21 cellular contexts compared by ENCODE assay signal in genomic region chr10:117736655-117737054, GRCh38.
A peak's percentile ranks its signal among the peaks of the same experiment; 100 is the strongest.
DNase-seq lines count a peak whose midpoint lies in the region; ATAC-seq and TF ChIP-seq lines count a peak whose summit lies in the region.
"Had no signal": no experiment of that assay in that cellular context is flagged by ENCODE, and none has a peak within 500 bp of the region (broad histone marks: within the 10 kb centered on the region; RNA-seq: fewer than 3 reads in every experiment).

No MANE protein-coding gene starts in this region.

- ATAC-seq in gastrocnemius medialis (peak; percentile 23 to 58), HG03521 (IDR thresholded peaks at IDR 0.05; ENCODE audit: unreplicated experiment) (no peak), GM18517 (IDR thresholded peaks at IDR 0.05; ENCODE audit: unreplicated experiment) (no peak)
- ATAC-seq: sciatic nerve, T-helper 17 cell had no signal

- H3K4me1 ChIP-seq in hepatocyte (ENCODE audit: insufficient read depth) (peaks cover 7% of the 10 kb centered on the region), gastrocnemius medialis (no peaks in the 10 kb centered on the region)

- H2AFZ ChIP-seq in hepatocyte: no peak overlapping the region

- no peaks in the 10 kb centered on the region for H3K79me2 ChIP-seq in hepatocyte

- TF ChIP-seq POLR2A in gastrocnemius medialis (IDR thresholded peaks at IDR 0.05): no peak

- WGBS in hepatocyte (ENCODE audit: low lambda C conversion rate, missing lambda C conversion rate): 68% methylated on average over 7 of the region's 7 CpGs

- H3K4me2 ChIP-seq in hepatocyte: no peak overlapping the region

- H4K20me1 ChIP-seq in hepatocyte (ENCODE audit: insufficient read depth, poor library complexity, severe bottlenecking): no peaks in the 10 kb centered on the region

- H3K27me3 ChIP-seq in hepatocyte (peaks cover 55% of the 10 kb centered on the region), gastrocnemius medialis (peaks cover 12 to 31% (median 20%) of the 10 kb centered on the region in 3 donors)

- intact Hi-C loops in gastrocnemius medialis (cut with DNase I; ENCODE audit: low total_unique reads): no loop called here

- DNase-seq in H4 (ENCODE audit: low spot score) (peak; percentile 26), NCI-H748 treated with DMSO at 0.1 percent for 48 hours (lab: John Stamatoyannopoulos, UW) (peak; percentile 38), hepatocyte (ENCODE audit: low spot score) (peak; percentile 32), gastrocnemius medialis (peak in 1 of 2 donors; percentile 37), dermis blood vessel endothelial cell (no peak)
- DNase-seq in activated CD8-positive, alpha-beta memory T cell treated with anti-CD3 and anti-CD28 coated beads, Interleukin-2, amount 50 U/mL, for 4 hours: no peak
- DNase-seq: activated B cell treated with CpG ODN at 0.5 μM for 24 hours; activated CD4-positive, alpha-beta memory T cell treated with anti-CD3 and anti-CD28 coated beads, Interleukin-2, amount 10 ng/mL, durations not matched to agents 7 days and 5 days; activated naive CD4-positive, alpha-beta T cell treated with anti-CD3 and anti-CD28 coated beads for 36 hours; activated T-cell treated with anti-CD3 and anti-CD28 coated beads, Interleukin-2, amount 50 U/mL, for 24 hours; Calu3; central memory CD4-positive, alpha-beta T cell; NCI-H1436; SHP77; stimulated activated naive CD4-positive, alpha-beta T cell; T-helper 17 cell; tibial artery had no signal

- no peak overlapping the region for H3K27ac ChIP-seq in hepatocyte
- no peak overlapping the region for H3K27ac ChIP-seq in gastrocnemius medialis
- H3K27ac ChIP-seq: esophagus muscularis mucosa, tibial artery had no signal

- H3K4me3 ChIP-seq in hepatocyte (no peak overlapping the region), gastrocnemius medialis (no peak overlapping the region)
- H3K4me3 ChIP-seq: esophagus muscularis mucosa, tibial artery had no signal

- in situ Hi-C loops in gastrocnemius medialis (cut with MboI; ENCODE audit: low sequenced_read_pairs in 4 of 4): no loop called here

- no peaks in the 10 kb centered on the region for H3K9me2 ChIP-seq in hepatocyte (replicated peaks; ENCODE audit: insufficient read depth)

- H3K9me3 ChIP-seq in hepatocyte (ENCODE audit: low read depth) (no peaks in the 10 kb centered on the region), gastrocnemius medialis (no peaks in the 10 kb centered on the region)
- H3K9me3 ChIP-seq: esophagus muscularis mucosa, tibial artery had no signal

- H3K36me3 ChIP-seq in hepatocyte (replicated peaks; ENCODE audit: insufficient read depth, low read depth) (no peaks in the 10 kb centered on the region), gastrocnemius medialis (no peaks in the 10 kb centered on the region)
- H3K36me3 ChIP-seq: esophagus muscularis mucosa, tibial artery had no signal

- TF ChIP-seq CTCF in hepatocyte (IDR thresholded peaks at IDR 0.05; ENCODE audit: poor library complexity) (no peak), gastrocnemius medialis (IDR thresholded peaks at IDR 0.05 in 4 of 5, conservative IDR thresholded peaks at IDR 0.05 in 1 of 5) (no peak)

Comparison
In these comparisons a context has a peak if more than half of its experiments do, and no peak if none do; other contexts are left out.
1. DNase-seq: peak in H4 (single experiment), NCI-H748 treated with DMSO at 0.1 percent for 48 hours (single experiment) and hepatocyte (single experiment); none in activated CD8-positive, alpha-beta memory T cell treated with anti-CD3 and anti-CD28 coated beads, Interleukin-2, amount 50 U/mL, for 4 hours (single experiment) and dermis blood vessel endothelial cell (single experiment).
2. ATAC-seq: peak in gastrocnemius medialis (2 of 2); none in HG03521 (single experiment) and GM18517 (single experiment).